8 cellular contexts compared by ENCODE assay signal in genomic region chr7:92621026-92621540, GRCh38. TPM values are rescaled to one million over a fixed set of nuclear protein-coding genes. Genes with fewer than 3 reads are reported as not detected.
DNase-seq lines count a peak whose midpoint lies in the region; ATAC-seq and TF ChIP-seq lines count a peak whose summit lies in the region.

No MANE protein-coding gene starts in this region.

- H3K27me3 Mint-ChIP-seq in activated naive CD8-positive, alpha-beta T cell treated with anti-CD3 and anti-CD28 coated beads for 36 hours, result no peaks in the 10 kb centered on the region

- in situ Hi-C loops in HAP-1 (cut with MboI; ENCODE audit: low sequenced_read_pairs), result loop anchor here (5.0 to 10.0 kb wide), 2 partner anchors 214 to 431 kb away; partner anchors contain the start of gene CDK6

- H3K36me3 ChIP-seq in HAP-1 (replicated peaks) (no peaks in the 10 kb centered on the region), vagina (peaks cover 0 to 14% of the 10 kb centered on the region in 2 donors)

- H3K27ac Mint-ChIP-seq in activated naive CD8-positive, alpha-beta T cell treated with anti-CD3 and anti-CD28 coated beads for 36 hours, result peak overlapping the region; percentile 94

- no peak for TF ChIP-seq POLR2A in vagina (IDR thresholded peaks at IDR 0.05)

- H3K36me3 Mint-ChIP-seq in activated naive CD8-positive, alpha-beta T cell treated with anti-CD3 and anti-CD28 coated beads for 36 hours, result peaks cover 46% of the 10 kb centered on the region

- no peaks in the 10 kb centered on the region for H3K4me1 ChIP-seq in HAP-1
- peaks cover 11% of the 10 kb centered on the region for H3K4me1 ChIP-seq in vagina

- H3K9me3 ChIP-seq in HAP-1 (no peaks in the 10 kb centered on the region), vagina (no peaks in the 10 kb centered on the region)

- H3K4me3 ChIP-seq in HAP-1 (no peak overlapping the region), vagina (no peak overlapping the region)

- H3K9me3 Mint-ChIP-seq in activated naive CD8-positive, alpha-beta T cell treated with anti-CD3 and anti-CD28 coated beads for 36 hours, result no peaks in the 10 kb centered on the region

- intact Hi-C loops in Right ventricle myocardium superior (cut with DNase I), result loop anchor here (5.0 kb wide), 1 partner anchor 211 kb away; no protein-coding TSS in a partner anchor
- intact Hi-C loops in vagina (cut with DNase I), result loop anchor here (5.0 kb wide), 1 partner anchor 436 kb away; no protein-coding TSS in a partner anchor

- H3K27ac ChIP-seq in vagina, result peak overlapping the region; percentile 35

- H3K27me3 ChIP-seq in HAP-1 (ENCODE audit: low read depth), result no peaks in the 10 kb centered on the region
- H3K27me3 ChIP-seq in vagina, result no peaks in the 10 kb centered on the region

- TF ChIP-seq CTCF in vagina (IDR thresholded peaks at IDR 0.05), result peak; percentile 78 to 85 (median 82)

- peak overlapping the region; percentile 30 for H3K4me3 Mint-ChIP-seq in activated naive CD8-positive, alpha-beta T cell treated with anti-CD3 and anti-CD28 coated beads for 36 hours

- DNase-seq in GM03348 (ENCODE audit: low spot score), result peak; percentile 56
- DNase-seq in HAP-1 (ENCODE audit: low spot score in 2 of 2), result peak; percentile 77 to 80
- peak; percentile 97 for DNase-seq in MV-4-11 (lab: John Stamatoyannopoulos, UW)
- DNase-seq in SKM-1 treated with dmso at 0.1 percent for 144 hours (lab: John Stamatoyannopoulos, UW; ENCODE audit: unreplicated experiment), result peak; percentile 80
- DNase-seq in activated naive CD8-positive, alpha-beta T cell treated with anti-CD3 and anti-CD28 coated beads for 36 hours, result peak; percentile 76
- no peak for DNase-seq in Right ventricle myocardium superior
- DNase-seq in pulmonary artery endothelial cell (ENCODE audit: low read depth, low spot score), result peak; percentile 83
- DNase-seq in vagina (ENCODE audit: extremely low spot score in 2 of 2), result no peak

- H3K4me1 Mint-ChIP-seq in activated naive CD8-positive, alpha-beta T cell treated with anti-CD3 and anti-CD28 coated beads for 36 hours, result peaks cover 46% of the 10 kb centered on the region

- ATAC-seq in Right ventricle myocardium superior (ENCODE audit: poor library complexity), result peak; percentile 89

RNA-seq across cellular contexts. Expression of gene FAM133B, which starts 30.9 kb away (rescaled TPM):
- 10 to 100 TPM; 32.1 to 36.3 TPM for total RNA-seq in activated naive CD8-positive, alpha-beta T cell treated with anti-CD3 and anti-CD28 coated beads for 36 hours
- total RNA-seq in Right ventricle myocardium superior (13.6 TPM), pulmonary artery endothelial cell (11.3 and 31.9 TPM in 2 replicates), vagina (22.3 TPM)

Comparison
In these comparisons a context has a peak if more than half of its experiments do, and no peak if none do; other contexts are left out.
1. DNase-seq: peak in GM03348 (single experiment), HAP-1 (2 of 2), MV-4-11 (single experiment), SKM-1 treated with dmso at 0.1 percent for 144 hours (single experiment), activated naive CD8-positive, alpha-beta T cell treated with anti-CD3 and anti-CD28 coated beads for 36 hours (single experiment) and pulmonary artery endothelial cell (single experiment); none in Right ventricle myocardium superior (single experiment) and vagina (0 of 2).